Comparison of ENCODE assay signal across 9 cellular contexts in genomic region chr9:115944166-115944948, GRCh38.
A peak's percentile ranks its signal among the peaks of the same experiment; 100 is the strongest.
DNase-seq lines count a peak whose midpoint lies in the region; ATAC-seq and FAIRE-seq lines count a peak whose summit lies in the region.
"Had no signal": no experiment of that assay in that cellular context is flagged by ENCODE, and none has a peak within 500 bp of the region (broad histone marks: within the 10 kb centered on the region; RNA-seq: fewer than 3 reads in every experiment).

No MANE protein-coding gene starts in this region.

- intact Hi-C loops in posterior vena cava (cut with DNase I), result no loop called here

- H3K9me3 ChIP-seq in SJCRH30 (replicated peaks), result no peaks in the 10 kb centered on the region

- DNase-seq in ELF-1 (ENCODE audit: low read depth, low spot score) (peak; percentile 45), SJCRH30 (peak; percentile 94 to 97), globus pallidus (ENCODE audit: low spot score) (peak; percentile 10), posterior vena cava (ENCODE audit: low spot score) (peak; percentile 94), NCI-H2029 treated with DMSO at 0.1 percent for 48 hours (lab: John Stamatoyannopoulos, UW) (no peak), RCC 7860 (ENCODE audit: low spot score) (no peak)
- DNase-seq in stimulated activated naive CD8-positive, alpha-beta T cell treated with anti-CD3 and anti-CD28 coated beads, Interleukin-15, Interleukin-2, amounts not matched to agents 100 U/mL and 50 U/mL, for 24 hours, result no peak

- peak overlapping the region; percentile 38 for H3K4me3 ChIP-seq in SJCRH30

- H3K4me1 ChIP-seq in SJCRH30, result peaks cover 31% of the 10 kb centered on the region

- no peaks in the 10 kb centered on the region for H3K27me3 ChIP-seq in SJCRH30

- H3K36me3 ChIP-seq in SJCRH30, result no peaks in the 10 kb centered on the region

- H3K27ac ChIP-seq in SJCRH30, result peak overlapping the region; percentile 94
- H3K27ac ChIP-seq: VCaP had no signal

- no peak for ATAC-seq in stimulated activated naive CD8-positive, alpha-beta T cell treated with anti-CD3 and anti-CD28 coated beads, Interleukin-15, Interleukin-2, amounts not matched to agents 100 U/mL and 50 U/mL, for 24 hours
- ATAC-seq in GM18858 (IDR thresholded peaks at IDR 0.05; ENCODE audit: unreplicated experiment), result no peak

- no peak for FAIRE-seq in RCC 7860 (lab: Jason Lieb, UNC)

Comparison
In these comparisons a context has a peak if more than half of its experiments do, and no peak if none do; other contexts are left out.
1. DNase-seq: peak in ELF-1 (single experiment), SJCRH30 (2 of 2), globus pallidus (single experiment) and posterior vena cava (single experiment); none in NCI-H2029 treated with DMSO at 0.1 percent for 48 hours (single experiment), stimulated activated naive CD8-positive, alpha-beta T cell treated with anti-CD3 and anti-CD28 coated beads, Interleukin-15, Interleukin-2, amounts not matched to agents 100 U/mL and 50 U/mL, for 24 hours (single experiment) and RCC 7860 (single experiment).